13 cellular contexts compared by ENCODE assay signal in the genomic region with DNA sequence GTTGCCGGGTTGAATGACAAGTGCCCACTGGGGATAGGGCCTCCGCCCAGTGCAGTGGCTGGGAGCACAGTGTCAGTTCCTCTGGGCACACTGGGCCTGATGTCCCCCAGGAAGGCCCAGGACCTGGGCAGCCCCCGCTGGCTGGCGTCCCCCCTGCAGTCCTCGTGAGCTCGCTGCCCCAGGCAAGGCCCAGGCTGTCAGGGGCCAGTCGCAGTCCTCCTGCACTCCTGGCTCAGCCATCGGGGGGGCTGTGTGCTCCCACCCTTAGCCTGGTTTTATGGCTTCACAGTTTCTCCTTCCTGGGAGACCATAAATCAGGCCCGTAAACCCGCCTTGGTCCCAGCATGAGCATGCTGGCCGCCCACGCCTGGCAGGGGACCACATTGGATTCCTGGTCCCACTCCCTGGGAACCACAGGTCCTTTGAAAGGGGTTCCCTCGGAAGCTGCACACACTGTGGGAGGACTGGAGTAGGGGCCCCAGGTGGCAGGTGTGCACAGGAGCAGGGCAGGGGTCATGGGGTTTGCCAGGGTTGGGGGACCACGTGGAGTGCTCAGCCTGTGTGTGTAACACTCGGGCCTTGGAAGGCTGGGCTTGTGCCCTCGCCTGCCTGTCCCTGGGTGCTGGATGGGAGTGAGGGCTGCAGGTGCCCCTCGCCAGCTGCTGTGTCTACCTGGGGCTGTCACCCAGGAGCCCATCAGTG.
A peak's percentile ranks its signal among the peaks of the same experiment; 100 is the strongest.
DNase-seq lines count a peak whose midpoint lies in the region; ATAC-seq, FAIRE-seq and TF ChIP-seq lines count a peak whose summit lies in the region.
"Had no signal": no experiment of that assay in that cellular context is flagged by ENCODE, and none has a peak within 500 bp of the region (broad histone marks: within the 10 kb centered on the region; RNA-seq: fewer than 3 reads in every experiment).

No MANE protein-coding gene starts in this region.

- no peaks in the 10 kb centered on the region for H3K4me1 ChIP-seq in ovary (ENCODE audit: insufficient read depth)
- H3K4me1 ChIP-seq: esophagus squamous epithelium had no signal

- H3K27me3 Mint-ChIP-seq in glutamatergic neuron (ENCODE audit: unreplicated experiment): peaks cover 5% of the 10 kb centered on the region
- H3K27me3 Mint-ChIP-seq: activated naive CD8-positive, alpha-beta T cell treated with anti-CD3 and anti-CD28 coated beads, Interleukin-2, amount 50 U/mL, for 24 hours; CD4-positive, alpha-beta T cell had no signal

- H3K27ac ChIP-seq in ovary: no peak overlapping the region
- H3K27ac ChIP-seq: esophagus squamous epithelium had no signal

- no peaks in the 10 kb centered on the region for H3K27me3 ChIP-seq in ovary
- H3K27me3 ChIP-seq: esophagus squamous epithelium had no signal

- no peak for TF ChIP-seq POLR2A in GM12891 (IDR thresholded peaks at IDR 0.05; ENCODE audit: low read depth, low read length)
- TF ChIP-seq POLR2A in ovary (IDR thresholded peaks at IDR 0.05): no peak

- intact Hi-C loops in ovary (cut with DNase I): no loop called here

- no peak overlapping the region for H3K27ac Mint-ChIP-seq in glutamatergic neuron (ENCODE audit: unreplicated experiment)
- H3K27ac Mint-ChIP-seq: activated naive CD8-positive, alpha-beta T cell treated with anti-CD3 and anti-CD28 coated beads, Interleukin-2, amount 50 U/mL, for 24 hours; CD4-positive, alpha-beta T cell had no signal

- no peaks in the 10 kb centered on the region for H3K9me3 Mint-ChIP-seq in glutamatergic neuron (ENCODE audit: unreplicated experiment)
- H3K9me3 Mint-ChIP-seq: activated naive CD8-positive, alpha-beta T cell treated with anti-CD3 and anti-CD28 coated beads, Interleukin-2, amount 50 U/mL, for 24 hours; CD4-positive, alpha-beta T cell had no signal

- H3K9me3 ChIP-seq in ovary: no peaks in the 10 kb centered on the region
- H3K9me3 ChIP-seq: esophagus squamous epithelium had no signal

- H3K4me1 Mint-ChIP-seq in glutamatergic neuron (ENCODE audit: low read depth, unreplicated experiment): no peaks in the 10 kb centered on the region
- H3K4me1 Mint-ChIP-seq: activated naive CD8-positive, alpha-beta T cell treated with anti-CD3 and anti-CD28 coated beads, Interleukin-2, amount 50 U/mL, for 24 hours had no signal

- H3K36me3 Mint-ChIP-seq in glutamatergic neuron (ENCODE audit: unreplicated experiment): no peaks in the 10 kb centered on the region

- 58 to 65% (median 62%) methylated on average over 17 of the region's 17 CpGs for WGBS in ovary, 3 donors

- peak; percentile 11 for DNase-seq in D341Med (ENCODE audit: low spot score)
- peak; percentile 6 for DNase-seq in GM12891 (ENCODE audit: insufficient read length, low spot score)
- DNase-seq in glutamatergic neuron: peak; percentile 8
- DNase-seq in ovary: peak in 4 of 5 donors; percentile 6 to 23 (median 10)
- no peak for DNase-seq in middle frontal gyrus (ENCODE audit: extremely low spot score, low spot score)
- no peak for DNase-seq in NCI-H187 treated with DMSO at 0.1 percent for 48 hours (lab: John Stamatoyannopoulos, UW)
- DNase-seq: activated CD4-positive, alpha-beta T cell treated with anti-CD3 and anti-CD28 coated beads for 4 hours; activated naive CD8-positive, alpha-beta T cell treated with anti-CD3 and anti-CD28 coated beads, Interleukin-2, amount 50 U/mL, for 24 hours; esophagus squamous epithelium; IMR-90; NCI-H1105 treated with DMSO at 0.1 percent for 48 hours had no signal

- no peak for FAIRE-seq in GM12891 (lab: Jason Lieb, UNC)

- H3K4me3 Mint-ChIP-seq in glutamatergic neuron (ENCODE audit: unreplicated experiment): no peak overlapping the region
- H3K4me3 Mint-ChIP-seq: activated naive CD8-positive, alpha-beta T cell treated with anti-CD3 and anti-CD28 coated beads, Interleukin-2, amount 50 U/mL, for 24 hours; CD4-positive, alpha-beta T cell had no signal

- no peak for TF ChIP-seq EP300 in ovary (IDR thresholded peaks at IDR 0.05)

- no peak overlapping the region for H3K4me3 ChIP-seq in ovary
- H3K4me3 ChIP-seq: esophagus squamous epithelium had no signal

- no peaks in the 10 kb centered on the region for H3K36me3 ChIP-seq in ovary
- H3K36me3 ChIP-seq: esophagus squamous epithelium had no signal

- no peak for ATAC-seq in GM18873 (IDR thresholded peaks at IDR 0.05; ENCODE audit: low FRiP score, unreplicated experiment)

- TF ChIP-seq CTCF in glutamatergic neuron (IDR thresholded peaks at IDR 0.05; ENCODE audit: partially characterized antibody, unreplicated experiment) (no peak), ovary (IDR thresholded peaks at IDR 0.05) (no peak)

TF ChIP-seq in GM12891, 5 proteins besides CTCF, POLR2A, EP300 and RAD21:
- no peak for TF ChIP-seq POU2F2 (IDR thresholded peaks at IDR 0.05; ENCODE audit: low read depth, low read length)
- TF ChIP-seq POLR2AphosphoS5 (IDR thresholded peaks at IDR 0.05; ENCODE audit: low read depth, low read length): no peak
- no peak for TF ChIP-seq TAF1 (IDR thresholded peaks at IDR 0.05; ENCODE audit: low read depth, low read length)
- no peak for TF ChIP-seq PAX5 (IDR thresholded peaks at IDR 0.05; ENCODE audit: insufficient read depth, low read length, severe bottlenecking)
- no peak for TF ChIP-seq SPI1 (IDR thresholded peaks at IDR 0.05; ENCODE audit: low read depth, low read length)

Comparison
In these comparisons a context has a peak if more than half of its experiments do, and no peak if none do; other contexts are left out.
1. DNase-seq: peak in D341Med (single experiment), GM12891 (single experiment), glutamatergic neuron (single experiment) and ovary (4 of 5); none in middle frontal gyrus (single experiment) and NCI-H187 treated with DMSO at 0.1 percent for 48 hours (single experiment).